In the genomic region with DNA sequence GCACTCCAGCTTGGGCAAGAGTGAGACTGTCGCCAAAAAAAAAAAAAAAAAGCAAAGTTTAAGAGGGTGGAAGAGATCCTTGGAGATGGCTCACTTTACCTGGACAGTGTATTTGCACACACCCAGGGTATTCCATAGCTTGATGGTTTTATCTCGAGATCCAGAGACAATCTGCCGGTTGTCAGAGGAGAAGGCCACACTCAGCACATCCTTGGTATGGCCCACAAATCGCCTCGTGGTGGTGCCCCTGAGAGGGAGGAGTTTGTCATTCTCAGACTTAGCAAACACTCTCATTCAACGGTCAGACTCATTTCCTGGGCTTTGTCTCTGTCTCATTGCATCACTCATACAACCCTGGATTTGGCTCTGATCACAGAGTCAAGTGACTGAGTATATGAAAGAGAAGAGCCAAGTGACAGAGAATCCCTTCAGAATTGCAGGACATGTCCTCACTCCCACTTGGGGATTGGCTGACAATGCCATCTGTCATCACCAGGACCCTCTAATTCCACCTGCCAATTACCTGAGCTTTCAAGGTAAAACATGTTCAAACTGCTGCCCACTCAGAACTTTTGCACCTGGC, we compare ENCODE assay signal across 1 cellular context.
A peak's percentile ranks its signal among the peaks of the same experiment; 100 is the strongest.
TF ChIP-seq lines count a peak whose summit lies in the region.

No MANE protein-coding gene starts in this region.

TF ChIP-seq in K562, 482 proteins besides CTCF, POLR2A, EP300 and RAD21 (continued from another document):
- TF ChIP-seq, protein P1, sequence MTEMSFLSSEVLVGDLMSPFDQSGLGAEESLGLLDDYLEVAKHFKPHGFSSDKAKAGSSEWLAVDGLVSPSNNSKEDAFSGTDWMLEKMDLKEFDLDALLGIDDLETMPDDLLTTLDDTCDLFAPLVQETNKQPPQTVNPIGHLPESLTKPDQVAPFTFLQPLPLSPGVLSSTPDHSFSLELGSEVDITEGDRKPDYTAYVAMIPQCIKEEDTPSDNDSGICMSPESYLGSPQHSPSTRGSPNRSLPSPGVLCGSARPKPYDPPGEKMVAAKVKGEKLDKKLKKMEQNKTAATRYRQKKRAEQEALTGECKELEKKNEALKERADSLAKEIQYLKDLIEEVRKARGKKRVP (CRISPR knock-in tag; IDR thresholded peaks at IDR 0.05) = peak; percentile 36; the same call in 1 of the 2 replicates
- TF ChIP-seq SRSF3 (IDR thresholded peaks at IDR 0.05; ENCODE audit: insufficient read depth, low read length) (no peak), NR0B1 (IDR thresholded peaks at IDR 0.05; ENCODE audit: partially characterized antibody) (no peak), KAT7 (CRISPR knock-in tag; IDR thresholded peaks at IDR 0.05; ENCODE audit: borderline replicate concordance) (no peak), ATF7 (IDR thresholded peaks at IDR 0.05) (peak; percentile 49; the same call in 1 of the 2 replicates), ZHX1 (conservative IDR thresholded peaks at IDR 0.05; ENCODE audit: low read length) (no peak), ZFP30 (CRISPR knock-in tag; IDR thresholded peaks at IDR 0.05; ENCODE audit: borderline replicate concordance) (no peak), RFX7 (CRISPR knock-in tag; IDR thresholded peaks at IDR 0.05) (no peak)
- TF ChIP-seq, protein P2, sequence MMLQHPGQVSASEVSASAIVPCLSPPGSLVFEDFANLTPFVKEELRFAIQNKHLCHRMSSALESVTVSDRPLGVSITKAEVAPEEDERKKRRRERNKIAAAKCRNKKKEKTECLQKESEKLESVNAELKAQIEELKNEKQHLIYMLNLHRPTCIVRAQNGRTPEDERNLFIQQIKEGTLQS (IDR thresholded peaks at IDR 0.05) = peak; percentile 93
- TF ChIP-seq, protein P2 (CRISPR knock-in tag; conservative IDR thresholded peaks at IDR 0.05) = 0 out of 2 replicates have a peak, but pooled peaks have one; percentile 23
- TF ChIP-seq, protein P3, sequence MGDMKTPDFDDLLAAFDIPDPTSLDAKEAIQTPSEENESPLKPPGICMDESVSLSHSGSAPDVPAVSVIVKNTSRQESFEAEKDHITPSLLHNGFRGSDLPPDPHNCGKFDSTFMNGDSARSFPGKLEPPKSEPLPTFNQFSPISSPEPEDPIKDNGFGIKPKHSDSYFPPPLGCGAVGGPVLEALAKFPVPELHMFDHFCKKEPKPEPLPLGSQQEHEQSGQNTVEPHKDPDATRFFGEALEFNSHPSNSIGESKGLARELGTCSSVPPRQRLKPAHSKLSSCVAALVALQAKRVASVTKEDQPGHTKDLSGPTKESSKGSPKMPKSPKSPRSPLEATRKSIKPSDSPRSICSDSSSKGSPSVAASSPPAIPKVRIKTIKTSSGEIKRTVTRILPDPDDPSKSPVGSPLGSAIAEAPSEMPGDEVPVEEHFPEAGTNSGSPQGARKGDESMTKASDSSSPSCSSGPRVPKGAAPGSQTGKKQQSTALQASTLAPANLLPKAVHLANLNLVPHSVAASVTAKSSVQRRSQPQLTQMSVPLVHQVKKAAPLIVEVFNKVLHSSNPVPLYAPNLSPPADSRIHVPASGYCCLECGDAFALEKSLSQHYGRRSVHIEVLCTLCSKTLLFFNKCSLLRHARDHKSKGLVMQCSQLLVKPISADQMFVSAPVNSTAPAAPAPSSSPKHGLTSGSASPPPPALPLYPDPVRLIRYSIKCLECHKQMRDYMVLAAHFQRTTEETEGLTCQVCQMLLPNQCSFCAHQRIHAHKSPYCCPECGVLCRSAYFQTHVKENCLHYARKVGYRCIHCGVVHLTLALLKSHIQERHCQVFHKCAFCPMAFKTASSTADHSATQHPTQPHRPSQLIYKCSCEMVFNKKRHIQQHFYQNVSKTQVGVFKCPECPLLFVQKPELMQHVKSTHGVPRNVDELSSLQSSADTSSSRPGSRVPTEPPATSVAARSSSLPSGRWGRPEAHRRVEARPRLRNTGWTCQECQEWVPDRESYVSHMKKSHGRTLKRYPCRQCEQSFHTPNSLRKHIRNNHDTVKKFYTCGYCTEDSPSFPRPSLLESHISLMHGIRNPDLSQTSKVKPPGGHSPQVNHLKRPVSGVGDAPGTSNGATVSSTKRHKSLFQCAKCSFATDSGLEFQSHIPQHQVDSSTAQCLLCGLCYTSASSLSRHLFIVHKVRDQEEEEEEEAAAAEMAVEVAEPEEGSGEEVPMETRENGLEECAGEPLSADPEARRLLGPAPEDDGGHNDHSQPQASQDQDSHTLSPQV (IDR thresholded peaks at IDR 0.05) = 0 out of 2 replicates have a peak, but pooled peaks have one; percentile 37
